ENCODE assay signal across 8 cellular contexts in genomic region chr1:55213029-55213884, GRCh38. TPM values are rescaled to one million over a fixed set of nuclear protein-coding genes. Genes with fewer than 3 reads are reported as not detected.
DNase-seq lines count a peak whose midpoint lies in the region; ATAC-seq and TF ChIP-seq lines count a peak whose summit lies in the region.

No MANE protein-coding gene starts in this region.

- DNase-seq in AML-193 (lab: John Stamatoyannopoulos, UW) (peak; percentile 24 to 35), astrocyte of the spinal cord (ENCODE audit: low read depth, low spot score) (no peak), mesenchymal stem cell (no peak), SW480 (ENCODE audit: low spot score) (no peak)
- DNase-seq in stimulated activated CD4-positive, alpha-beta T cell treated with anti-CD3 and anti-CD28 coated beads, Interleukin-12 subunit alpha, Interleukin-12 subunit beta, amount 100 ng/mL, for 4 hours = no peak
- no peak for DNase-seq in activated CD8-positive, alpha-beta memory T cell treated with anti-CD3 and anti-CD28 coated beads, Interleukin-2, amount 50 U/mL, for 4 hours

- in situ Hi-C loops in astrocyte of the spinal cord (cut with HindIII; ENCODE audit: low sequenced_read_pairs) = no loop called here

- H3K4me1 ChIP-seq in HUES48 (ENCODE audit: control insufficient read depth, insufficient read depth, low read length) (peaks cover 47% of the 10 kb centered on the region), mesenchymal stem cell (ENCODE audit: control insufficient read depth, insufficient read depth, low read depth, low read length) (peaks cover 4% of the 10 kb centered on the region)

- peak overlapping the region in 1 of 2 experiments; percentile 100 for H3K4ac ChIP-seq in mesenchymal stem cell (ENCODE audit: low read depth in 1 of 2, low read length in 2 of 2)

- peaks cover 3% of the 10 kb centered on the region for H3K79me1 ChIP-seq in mesenchymal stem cell (replicated peaks; ENCODE audit: low read length, poor library complexity, severe bottlenecking)

- H3K23ac ChIP-seq in mesenchymal stem cell (ENCODE audit: low read length in 2 of 2) = no peak overlapping the region

- peak overlapping the region; percentile 71 to 81 for H3K18ac ChIP-seq in mesenchymal stem cell (ENCODE audit: low read depth in 1 of 2, low read length in 2 of 2)

- WGBS in mesenchymal stem cell = 37% methylated on average over 10 of the region's 11 CpGs

- H2AFZ ChIP-seq in mesenchymal stem cell (ENCODE audit: low read depth, low read length) = no peak overlapping the region

- no peak for TF ChIP-seq CTCF in astrocyte of the spinal cord (IDR thresholded peaks at IDR 0.05; ENCODE audit: low read depth, low read length)

- no peaks in the 10 kb centered on the region for H3K36me3 ChIP-seq in HUES48 (ENCODE audit: control insufficient read depth, insufficient read depth, low read length)
- no peaks in the 10 kb centered on the region for H3K36me3 ChIP-seq in mesenchymal stem cell (ENCODE audit: control insufficient read depth in 1 of 2, insufficient read depth in 2 of 2, low read depth in 1 of 2, low read length in 2 of 2)

- H3K4me3 ChIP-seq in HUES48 (ENCODE audit: low read depth, low read length) (peak overlapping the region; percentile 86), astrocyte of the spinal cord (ENCODE audit: low read depth, low read length) (peak overlapping the region; percentile 83), mesenchymal stem cell (ENCODE audit: insufficient read depth in 1 of 2, low read depth in 1 of 2, low read length in 2 of 2) (peak overlapping the region; percentile 93 to 95)

- H2BK15ac ChIP-seq in mesenchymal stem cell (ENCODE audit: low read depth, poor library complexity, severe bottlenecking) = no peak overlapping the region

- no peaks in the 10 kb centered on the region for H3K9me3 ChIP-seq in HUES48 (ENCODE audit: control insufficient read depth, insufficient read depth, low read length)
- H3K9me3 ChIP-seq in mesenchymal stem cell (ENCODE audit: control insufficient read depth, low read length) = no peaks in the 10 kb centered on the region

- H4K8ac ChIP-seq in mesenchymal stem cell (ENCODE audit: low read length) = no peak overlapping the region

- H3K27me3 ChIP-seq in HUES48 (ENCODE audit: control insufficient read depth, insufficient read depth, low read length) (peaks cover 12% of the 10 kb centered on the region), mesenchymal stem cell (ENCODE audit: control insufficient read depth in 1 of 2, insufficient read depth in 1 of 2, low read length in 2 of 2) (no peaks in the 10 kb centered on the region)

- ATAC-seq in GM21526 (IDR thresholded peaks at IDR 0.05; ENCODE audit: low FRiP score, unreplicated experiment) = no peak

- H3K9ac ChIP-seq in HUES48 (ENCODE audit: low read depth, low read length) (no peak overlapping the region), mesenchymal stem cell (ENCODE audit: low read length) (peak overlapping the region; percentile 91)

- no peak overlapping the region for H2BK120ac ChIP-seq in mesenchymal stem cell (ENCODE audit: low read depth, low read length)

- peak overlapping the region in 1 of 2 experiments; percentile 93 for H3K14ac ChIP-seq in mesenchymal stem cell (ENCODE audit: low read length in 2 of 2)

- H2BK5ac ChIP-seq in mesenchymal stem cell (ENCODE audit: low read depth, low read length, poor library complexity, severe bottlenecking) = no peak overlapping the region

- no peak overlapping the region for H3K27ac ChIP-seq in HUES48 (ENCODE audit: low read depth, low read length)
- H3K27ac ChIP-seq in mesenchymal stem cell (ENCODE audit: low read length, poor library complexity, severe bottlenecking) = peak overlapping the region; percentile 14

- H2BK12ac ChIP-seq in mesenchymal stem cell (ENCODE audit: low read length in 2 of 2) = no peak overlapping the region

- H3K4me2 ChIP-seq in mesenchymal stem cell (ENCODE audit: low read length, poor library complexity, severe bottlenecking) = peak overlapping the region; percentile 85

- H4K91ac ChIP-seq in mesenchymal stem cell (ENCODE audit: low read length) = no peak overlapping the region

- no peak overlapping the region for H2AK5ac ChIP-seq in mesenchymal stem cell (ENCODE audit: low read length, severe bottlenecking)

RNA-seq across cellular contexts. Expression of gene USP24, which starts 1.9 kb away (rescaled TPM):
- 14.4 TPM for polyA plus RNA-seq in mesenchymal stem cell (2013, experiment 1 of 2)
- polyA plus RNA-seq in mesenchymal stem cell (2013, experiment 2 of 2) = 13.3 TPM

Comparison
In these comparisons a context has a peak if more than half of its experiments do, and no peak if none do; other contexts are left out.
1. DNase-seq: peak in AML-193 (2 of 2); none in astrocyte of the spinal cord (single experiment), mesenchymal stem cell (single experiment), SW480 (single experiment), stimulated activated CD4-positive, alpha-beta T cell treated with anti-CD3 and anti-CD28 coated beads, Interleukin-12 subunit alpha, Interleukin-12 subunit beta, amount 100 ng/mL, for 4 hours (single experiment) and activated CD8-positive, alpha-beta memory T cell treated with anti-CD3 and anti-CD28 coated beads, Interleukin-2, amount 50 U/mL, for 4 hours (single experiment).
2. Peak in every context shown above with its lines, with median percentiles within 50 percentile points of each other: H3K4me3 ChIP-seq.